Comparison of ENCODE assay signal across 9 cellular contexts in genomic region chr12:102964872-102965271, GRCh38. TPM values are rescaled to one million over a fixed set of nuclear protein-coding genes. Genes with fewer than 3 reads are reported as not detected.
DNase-seq lines count a peak whose midpoint lies in the region; ATAC-seq and TF ChIP-seq lines count a peak whose summit lies in the region.
"Had no signal": no experiment of that assay in that cellular context is flagged by ENCODE, and none has a peak within 500 bp of the region (broad histone marks: within the 10 kb centered on the region; RNA-seq: fewer than 3 reads in every experiment).

No MANE protein-coding gene starts in this region.

- no peak for TF ChIP-seq EP300 in gastroesophageal sphincter (IDR thresholded peaks at IDR 0.05)

- peak; percentile 70 for ATAC-seq in GM18909 (IDR thresholded peaks at IDR 0.05; ENCODE audit: poor library complexity, unreplicated experiment)
- ATAC-seq in HG03460 (IDR thresholded peaks at IDR 0.05; ENCODE audit: unreplicated experiment) = peak; percentile 60
- no peak for ATAC-seq in gastroesophageal sphincter
- no peak for ATAC-seq in HG02840 (IDR thresholded peaks at IDR 0.05; ENCODE audit: low FRiP score, unreplicated experiment)
- ATAC-seq: heart right ventricle had no signal

- H4K91ac ChIP-seq in neuronal stem cell (ENCODE audit: low read depth, low read length, poor library complexity) = no peak overlapping the region

- H3K36me3 ChIP-seq in neuronal stem cell (replicated peaks in 1 of 2; ENCODE audit: control insufficient read depth in 2 of 2, insufficient read depth in 2 of 2, low read length in 2 of 2) = no peaks in the 10 kb centered on the region
- no peaks in the 10 kb centered on the region for H3K36me3 ChIP-seq in gastroesophageal sphincter
- H3K36me3 ChIP-seq: heart right ventricle had no signal

- H3K14ac ChIP-seq in neuronal stem cell (ENCODE audit: low read length) = no peak overlapping the region

- WGBS in neuronal stem cell (ENCODE audit: extremely low coverage in 2 of 2, insufficient read length in 2 of 2, insufficient replicate concordance in 1 of 2), 2 donors = no CpG with 5 or more reads among the region's 21 CpGs
- 0 to 2% methylated on average over 1 to 12 of the region's 21 CpGs for WGBS in gastroesophageal sphincter (ENCODE audit: low coverage in 1 of 2), 2 donors

- peak overlapping the region; percentile 73 for H3K4me2 ChIP-seq in neuronal stem cell (ENCODE audit: insufficient read depth, low read length, poor library complexity, severe bottlenecking)

- no peak overlapping the region for H3K9ac ChIP-seq in neuronal stem cell (ENCODE audit: low read depth, low read length, poor library complexity)

- H2AK5ac ChIP-seq in neuronal stem cell (ENCODE audit: low read depth, low read length) = no peak overlapping the region

- H3K79me1 ChIP-seq in neuronal stem cell (ENCODE audit: low read depth, low read length) = no peaks in the 10 kb centered on the region

- H4K8ac ChIP-seq in neuronal stem cell (ENCODE audit: low read depth, low read length) = no peak overlapping the region

- TF ChIP-seq CTCF in gastroesophageal sphincter (IDR thresholded peaks at IDR 0.05) = no peak

- DNase-seq in astrocyte of the hippocampus (ENCODE audit: low read depth, low spot score) (peak; percentile 12), neuronal stem cell (ENCODE audit: low spot score) (no peak), UCSD-AML1 (lab: John Stamatoyannopoulos, UW; ENCODE audit: unreplicated experiment) (no peak)
- DNase-seq: activated CD4-positive, CD25-positive, alpha-beta regulatory T cell treated with anti-CD3 and anti-CD28 coated beads, Interleukin-2, amount 50 U/mL, for 72 hours; heart right ventricle had no signal

- no peak overlapping the region for H3K18ac ChIP-seq in neuronal stem cell (ENCODE audit: low read length)

- H2BK120ac ChIP-seq in neuronal stem cell (ENCODE audit: low read depth, low read length) = no peak overlapping the region

- H3K27me3 ChIP-seq in neuronal stem cell (ENCODE audit: control insufficient read depth in 3 of 3, insufficient read depth in 3 of 3, low read depth in 1 of 3, low read length in 3 of 3) (peaks cover 2 to 83% (median 63%) of the 10 kb centered on the region in 3 experiments), gastroesophageal sphincter (peaks cover 96% of the 10 kb centered on the region)

- peaks cover 2 to 10% of the 10 kb centered on the region in 2 donors for H3K4me1 ChIP-seq in neuronal stem cell (ENCODE audit: control insufficient read depth in 2 of 2, insufficient read depth in 1 of 2, low read depth in 1 of 2, low read length in 2 of 2)
- peaks cover 0 to 19% (median 0%) of the 10 kb centered on the region in 3 donors for H3K4me1 ChIP-seq in gastroesophageal sphincter

- H3K27ac ChIP-seq in neuronal stem cell (replicated peaks; ENCODE audit: low read length) (no peak overlapping the region), gastroesophageal sphincter (no peak overlapping the region)
- H3K27ac ChIP-seq: heart right ventricle had no signal

- no peak overlapping the region for H2AFZ ChIP-seq in neuronal stem cell (ENCODE audit: low read length)

- H3K23ac ChIP-seq in neuronal stem cell (ENCODE audit: low read depth, low read length, poor library complexity) = no peak overlapping the region

- H2BK15ac ChIP-seq in neuronal stem cell (ENCODE audit: low read length) = no peak overlapping the region

- H2BK12ac ChIP-seq in neuronal stem cell (ENCODE audit: low read length) = no peak overlapping the region

- no peak for TF ChIP-seq POLR2A in gastroesophageal sphincter (IDR thresholded peaks at IDR 0.05)

- H3K4me3 ChIP-seq in neuronal stem cell (ENCODE audit: low read length in 2 of 2) (peak overlapping the region in 1 of 2 donors; percentile 44), gastroesophageal sphincter (peak overlapping the region in 1 of 2 donors; percentile 11)

- no peak overlapping the region for H3K4ac ChIP-seq in neuronal stem cell (ENCODE audit: low read length)

- H3K9me3 ChIP-seq in neuronal stem cell (replicated peaks in 1 of 2; ENCODE audit: control insufficient read depth in 2 of 2, insufficient read depth in 1 of 2, low read depth in 1 of 2, low read length in 2 of 2) (peaks cover 9 to 11% of the 10 kb centered on the region in 2 donors), gastroesophageal sphincter (peaks cover 0 to 15% (median 0%) of the 10 kb centered on the region in 3 donors)

- no peak overlapping the region for H2BK5ac ChIP-seq in neuronal stem cell (ENCODE audit: low read length)

RNA-seq across cellular contexts. Expression of gene ASCL1, which starts 7.4 kb away (rescaled TPM):
- polyA plus RNA-seq in neuronal stem cell (2013, experiment 1 of 2) = 0.08 TPM
- polyA plus RNA-seq in neuronal stem cell (2013, experiment 2 of 2) = 0.17 TPM
- under 1 TPM in 2 of 4 donors, not detected in 2; 0.15 to 0.54 TPM for total RNA-seq in gastroesophageal sphincter
- total RNA-seq: heart right ventricle had no signal
- polyA plus RNA-seq: heart right ventricle had no signal

RNA-seq across cellular contexts. Expression of gene PAH, which starts 47.8 kb away (rescaled TPM):
- polyA plus RNA-seq in neuronal stem cell (2013, experiment 1 of 2) = 0.11 TPM
- polyA plus RNA-seq in neuronal stem cell (2013, experiment 2 of 2) = 0.06 TPM
- total RNA-seq in gastroesophageal sphincter = under 1 TPM in 1 of 4 donors, not detected in 3; 0.67 TPM
- total RNA-seq: heart right ventricle had no signal
- polyA plus RNA-seq: heart right ventricle had no signal

Comparison
In these comparisons a context has a peak if more than half of its experiments do, and no peak if none do; other contexts are left out.
1. ATAC-seq: peak in GM18909 (single experiment) and HG03460 (single experiment); none in gastroesophageal sphincter (single experiment) and HG02840 (single experiment).